In genomic region chr6:159916237-159916636, GRCh38 we compare ENCODE assay signal across 6 cellular contexts. TPM values are rescaled to one million over a fixed set of nuclear protein-coding genes. Genes with fewer than 3 reads are reported as not detected.
"Had no signal": no experiment of that assay in that cellular context is flagged by ENCODE, and none has a peak within 500 bp of the region (broad histone marks: within the 10 kb centered on the region; RNA-seq: fewer than 3 reads in every experiment).

No MANE protein-coding gene starts in this region.

- H2AFZ ChIP-seq: GM23338 had no signal

- ATAC-seq: GM23338 had no signal

- H3K4me3 ChIP-seq: GM23338 had no signal

- DNase-seq: H9, HCEC 1CT, KBM-7 had no signal

- H3K4me2 ChIP-seq: GM23338 had no signal

RNA-seq across cellular contexts. Expression of gene MAS1, which starts 25.4 kb away (rescaled TPM):
- total RNA-seq: H1, HT-29 had no signal
- polyA plus RNA-seq: GM23338 had no signal
